Comparison of ENCODE assay signal across 1 cellular context in genomic region chr2:216923706-216924105, GRCh38.
TF ChIP-seq lines count a peak whose summit lies in the region.

No MANE protein-coding gene starts in this region.

TF ChIP-seq in H1, 55 proteins besides CTCF, POLR2A, EP300 and RAD21 (continued from another document):
- TF ChIP-seq SRF (IDR thresholded peaks at IDR 0.05; ENCODE audit: low read depth, low read length): no peak
- no peak for TF ChIP-seq KDM5A (IDR thresholded peaks at IDR 0.05; ENCODE audit: low read length)
- TF ChIP-seq EZH2 (IDR thresholded peaks at IDR 0.05; ENCODE audit: low read depth, low read length, severe bottlenecking): no peak
- no peak for TF ChIP-seq ZNF274 (IDR thresholded peaks at IDR 0.05; ENCODE audit: borderline replicate concordance, extremely low read depth, low read length)
- TF ChIP-seq MAFK (IDR thresholded peaks at IDR 0.05; ENCODE audit: low read depth, low read length): no peak
- TF ChIP-seq CBX8 (IDR thresholded peaks at IDR 0.05; ENCODE audit: borderline replicate concordance, low read depth, low read length): no peak
- no peak for TF ChIP-seq PHF8 (conservative IDR thresholded peaks at IDR 0.05; ENCODE audit: low read depth, low read length)
- no peak for TF ChIP-seq CEBPB (IDR thresholded peaks at IDR 0.05; ENCODE audit: low read depth, low read length)
- no peak for TF ChIP-seq POU5F1 (IDR thresholded peaks at IDR 0.05; ENCODE audit: low read depth, low read length)
- TF ChIP-seq ASH2L (IDR thresholded peaks at IDR 0.05; ENCODE audit: low read length): no peak
- TF ChIP-seq GABPA (IDR thresholded peaks at IDR 0.05; ENCODE audit: borderline replicate concordance, insufficient read depth, low read length): no peak
